In genomic region chr4:20904966-20905365, GRCh38 we compare ENCODE assay signal across 24 cellular contexts.
"Had no signal": no experiment of that assay in that cellular context is flagged by ENCODE, and none has a peak within 500 bp of the region (broad histone marks: within the 10 kb centered on the region; RNA-seq: fewer than 3 reads in every experiment).

No MANE protein-coding gene starts in this region.

- H3K4me3 ChIP-seq: colonic mucosa, coronary artery, dorsolateral prefrontal cortex, esophagus muscularis mucosa, esophagus squamous epithelium, gastrocnemius medialis, gastroesophageal sphincter, heart left ventricle, heart right ventricle had no signal

- H3K4me1 ChIP-seq: colonic mucosa, esophagus muscularis mucosa, esophagus squamous epithelium, foreskin keratinocyte, gastrocnemius medialis, gastroesophageal sphincter, heart left ventricle, heart right ventricle had no signal

- H3K27ac ChIP-seq: colonic mucosa, coronary artery, dorsolateral prefrontal cortex, epithelial cell of prostate, esophagus muscularis mucosa, esophagus squamous epithelium, foreskin keratinocyte, gastrocnemius medialis, gastroesophageal sphincter, heart left ventricle, heart right ventricle had no signal

- H3K36me3 ChIP-seq: colonic mucosa, esophagus muscularis mucosa, esophagus squamous epithelium, gastrocnemius medialis, gastroesophageal sphincter, heart left ventricle, heart right ventricle had no signal

- ATAC-seq: effector memory CD8-positive, alpha-beta T cell; esophagus mucosa; foreskin keratinocyte; gastrocnemius medialis; gastroesophageal sphincter; heart left ventricle; heart right ventricle had no signal

- H3K27me3 ChIP-seq: colonic mucosa, dorsolateral prefrontal cortex, esophagus muscularis mucosa, esophagus squamous epithelium, foreskin keratinocyte, gastrocnemius medialis, gastroesophageal sphincter, heart left ventricle, heart right ventricle had no signal

- DNase-seq: colonic mucosa; cortex of kidney; dermis blood vessel endothelial cell; dorsolateral prefrontal cortex; effector CD4-positive, alpha-beta T cell; effector CD8-positive, alpha-beta T cell; effector memory CD4-positive, alpha-beta T cell; effector memory CD8-positive, alpha-beta T cell; endodermal cell; erythroblast; esophagus squamous epithelium; foreskin fibroblast; foreskin keratinocyte; foreskin melanocyte; gastrocnemius medialis; glutamatergic neuron; head of caudate nucleus; heart left ventricle; heart right ventricle had no signal

- H3K9me3 ChIP-seq: colonic mucosa, esophagus muscularis mucosa, esophagus squamous epithelium, gastrocnemius medialis, gastroesophageal sphincter, heart left ventricle had no signal
